6 cellular contexts compared by ENCODE assay signal in the genomic region with DNA sequence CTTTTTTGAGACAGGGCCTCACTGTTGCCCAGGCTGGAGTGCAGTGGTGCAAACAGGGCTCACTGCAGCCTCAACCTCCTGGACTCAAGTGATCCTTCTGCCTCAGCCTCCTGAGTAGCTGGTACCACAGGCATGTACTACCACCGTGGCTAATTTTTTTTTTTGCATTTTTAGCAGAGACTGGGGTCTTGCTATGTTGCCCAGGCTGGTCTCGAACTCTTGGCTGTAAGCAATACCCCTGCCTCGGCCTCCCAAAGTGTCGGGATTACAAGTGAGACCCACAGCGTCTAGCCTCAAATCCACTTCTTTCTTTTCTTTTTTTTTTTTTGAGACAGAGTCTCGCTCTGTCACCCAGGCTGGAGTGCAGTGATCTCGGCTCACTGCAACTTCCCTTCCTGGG. TPM values are rescaled to one million over a fixed set of nuclear protein-coding genes. Genes with fewer than 3 reads are reported as not detected.
"Had no signal": no experiment of that assay in that cellular context is flagged by ENCODE, and none has a peak within 500 bp of the region (broad histone marks: within the 10 kb centered on the region; RNA-seq: fewer than 3 reads in every experiment).

No MANE protein-coding gene starts in this region.

RNA-seq across cellular contexts. Expression of gene TEX52, which starts 6.6 kb away (rescaled TPM):
- total RNA-seq: GM23338, H1, HFFc6, HT1080, IMR-90, K562 had no signal
- polyA plus RNA-seq: GM23338, H1, IMR-90, K562 had no signal

RNA-seq across cellular contexts. Expression of gene NRIP2, which starts 28.6 kb away (rescaled TPM):
- total RNA-seq: GM23338, H1, HFFc6, HT1080, K562 had no signal
